In genomic region chr11:120078397-120078796, GRCh38 we compare ENCODE assay signal across 21 cellular contexts. TPM values are rescaled to one million over a fixed set of nuclear protein-coding genes. Genes with fewer than 3 reads are reported as not detected.
A peak's percentile ranks its signal among the peaks of the same experiment; 100 is the strongest.
DNase-seq lines count a peak whose midpoint lies in the region; ATAC-seq, FAIRE-seq and TF ChIP-seq lines count a peak whose summit lies in the region.
"Had no signal": no experiment of that assay in that cellular context is flagged by ENCODE, and none has a peak within 500 bp of the region (broad histone marks: within the 10 kb centered on the region; RNA-seq: fewer than 3 reads in every experiment).

No MANE protein-coding gene starts in this region.

- intact Hi-C loops in colonic mucosa (cut with DNase I), result no loop called here

- H3K4me3 ChIP-seq in colonic mucosa, result no peak overlapping the region
- H3K4me3 ChIP-seq: GM12878 had no signal

- no peaks in the 10 kb centered on the region for H3K4me1 Mint-ChIP-seq in activated naive CD8-positive, alpha-beta T cell treated with anti-CD3 and anti-CD28 coated beads, Interleukin-2, amount 50 U/mL, for 24 hours

- H3K27me3 Mint-ChIP-seq in activated naive CD8-positive, alpha-beta T cell treated with anti-CD3 and anti-CD28 coated beads, Interleukin-2, amount 50 U/mL, for 24 hours, result peaks cover 14% of the 10 kb centered on the region

- FAIRE-seq in D721Med (lab: Jason Lieb, UNC), result peak; percentile 94
- FAIRE-seq: GM12878, H1 had no signal

- no peaks in the 10 kb centered on the region for H3K27me3 ChIP-seq in colonic mucosa

- H3K9me3 ChIP-seq in colonic mucosa, result no peaks in the 10 kb centered on the region
- H3K9me3 ChIP-seq: SK-N-SH had no signal

- no peaks in the 10 kb centered on the region for H3K36me3 ChIP-seq in colonic mucosa

- H3K4me3 Mint-ChIP-seq in activated naive CD8-positive, alpha-beta T cell treated with anti-CD3 and anti-CD28 coated beads, Interleukin-2, amount 50 U/mL, for 24 hours, result no peak overlapping the region

- DNase-seq in D721Med (ENCODE audit: insufficient read length, low spot score) (peak; percentile 57), substantia nigra (lab: John Stamatoyannopoulos, UW) (no peak), HT-29 (ENCODE audit: low spot score) (no peak), colonic mucosa (no peak)
- DNase-seq in activated naive CD8-positive, alpha-beta T cell treated with anti-CD3 and anti-CD28 coated beads, Interleukin-2, amount 50 U/mL, for 24 hours, result no peak
- DNase-seq: 8988T; GDM1; HCEC 1CT; NCI-H1092; NCI-H1436; NCI-H187; NCI-H2171 treated with DMSO at 0.1 percent for 48 hours; NCI-H510A treated with DMSO at 0.1 percent for 48 hours; NK-92 treated with Interleukin-12 subunit alpha and Interleukin-12 subunit beta, amount 100 ng/mL, for 24 hours; PC-3; SK-N-SH had no signal

- H3K9ac ChIP-seq in colonic mucosa (ENCODE audit: low read depth in 2 of 2, low read length in 2 of 2), result no peak overlapping the region
- H3K9ac ChIP-seq: SK-N-SH had no signal

- no peak overlapping the region for H3K27ac Mint-ChIP-seq in activated naive CD8-positive, alpha-beta T cell treated with anti-CD3 and anti-CD28 coated beads, Interleukin-2, amount 50 U/mL, for 24 hours

- peak overlapping the region; percentile 50 for H3K27ac ChIP-seq in angular gyrus (ENCODE audit: low read depth, low read length)
- H3K27ac ChIP-seq in substantia nigra (ENCODE audit: low read depth, low read length, poor library complexity, severe bottlenecking), result peak overlapping the region; percentile 4
- no peak overlapping the region for H3K27ac ChIP-seq in colonic mucosa
- H3K27ac ChIP-seq: HL-60 had no signal

- no peaks in the 10 kb centered on the region for H3K4me1 ChIP-seq in colonic mucosa

- H3K9me3 Mint-ChIP-seq in activated naive CD8-positive, alpha-beta T cell treated with anti-CD3 and anti-CD28 coated beads, Interleukin-2, amount 50 U/mL, for 24 hours, result no peaks in the 10 kb centered on the region

- H3K36me3 Mint-ChIP-seq in activated naive CD8-positive, alpha-beta T cell treated with anti-CD3 and anti-CD28 coated beads, Interleukin-2, amount 50 U/mL, for 24 hours (ENCODE audit: low read depth), result peaks cover 11% of the 10 kb centered on the region

- TF ChIP-seq CTCF in D721Med (IDR thresholded peaks at IDR 0.05; ENCODE audit: insufficient read depth, missing control alignments), result no peak
- no peak for TF ChIP-seq CTCF in colonic mucosa (IDR thresholded peaks at IDR 0.05)

- peak; percentile 87 for ATAC-seq in esophagus mucosa
- no peak for ATAC-seq in activated naive CD8-positive, alpha-beta T cell treated with anti-CD3 and anti-CD28 coated beads, Interleukin-2, amount 50 U/mL, for 24 hours
- ATAC-seq: GM12878, PC-3 had no signal

RNA-seq across cellular contexts. Expression of gene TRIM29, which starts 59.5 kb away (rescaled TPM):
- total RNA-seq in esophagus mucosa (1,294 TPM), colonic mucosa (1 to 10 TPM; 3.4 to 4.0 TPM)
- 172 and 226 TPM in 2 replicates for total RNA-seq in HT-29 (2014; rRNA removed; shearing (Covaris generic))
- total RNA-seq: GM12878 had no signal

Comparison
In these comparisons a context has a peak if more than half of its experiments do, and no peak if none do; other contexts are left out.
1. RNA of gene TRIM29, which starts 59.5 kb away (total RNA-seq): 1,294 TPM in esophagus mucosa (single experiment) and 172 to 226 TPM in HT-29; 3.4 to 4.0 TPM in colonic mucosa; every median in the first group is over 10 times any median in the second.